In genomic region chr14:25413058-25413457, GRCh38 we compare ENCODE assay signal across 13 cellular contexts.
DNase-seq lines count a peak whose midpoint lies in the region; TF ChIP-seq lines count a peak whose summit lies in the region.
"Had no signal": no experiment of that assay in that cellular context is flagged by ENCODE, and none has a peak within 500 bp of the region (broad histone marks: within the 10 kb centered on the region; RNA-seq: fewer than 3 reads in every experiment).

No MANE protein-coding gene starts in this region.

- H3K9me3 ChIP-seq in HEK293 (ENCODE audit: control insufficient read depth, insufficient read depth, low read depth, low read length): no peaks in the 10 kb centered on the region
- H3K9me3 ChIP-seq in suprapubic skin: no peaks in the 10 kb centered on the region

- POLR2A ChIA-PET in HEK293 (lab: Yijun Ruan, JAX): no interaction called here

- in situ Hi-C loops in G401 (cut with HindIII; ENCODE audit: low sequenced_read_pairs): no loop called here

- H3K4me1 ChIP-seq in HEK293 (ENCODE audit: control insufficient read depth, insufficient read depth, low read length): no peaks in the 10 kb centered on the region
- H3K4me1 ChIP-seq in suprapubic skin: no peaks in the 10 kb centered on the region

- TF ChIP-seq CTCF in HEK293 (tag by site-specific recombination; IDR thresholded peaks at IDR 0.05): no peak
- no peak for TF ChIP-seq CTCF in suprapubic skin (IDR thresholded peaks at IDR 0.05)

- H3K27me3 ChIP-seq in suprapubic skin: no peaks in the 10 kb centered on the region

- no peak for TF ChIP-seq POLR2A in suprapubic skin (IDR thresholded peaks at IDR 0.05)

- no peak for TF ChIP-seq EP300 in suprapubic skin (IDR thresholded peaks at IDR 0.05)

- H3K27ac ChIP-seq in HEK293 (ENCODE audit: extremely low read depth, low read depth, low read length) (no peak overlapping the region), suprapubic skin (no peak overlapping the region)
- H3K27ac ChIP-seq: GM23248 had no signal

- DNase-seq in left kidney (ENCODE audit: low read depth, low spot score) (peak; percentile 32), pons (ENCODE audit: low spot score) (peak; percentile 15), G401 (ENCODE audit: low spot score) (no peak), suprapubic skin (ENCODE audit: low spot score in 2 of 2) (no peak)
- DNase-seq in stimulated activated CD4-positive, alpha-beta T cell treated with anti-CD3 and anti-CD28 coated beads, Interleukin-2, amount 100 ng/mL, for 48 hours: no peak
- DNase-seq: C1 segment of cervical spinal cord; Calu3; CD4-positive, alpha-beta memory T cell; COR-L47; H9; HFFc6 had no signal

- CTCF ChIA-PET in HEK293 (lab: Yijun Ruan, JAX): interaction anchor here (0.6 to 2.8 kb wide), 6 partner anchors 10 to 125 kb away, joined by 3 to 11 read pairs (median 4); no protein-coding TSS in a partner anchor

- H3K4me3 ChIP-seq in HEK293 (ENCODE audit: low read depth, low read length) (no peak overlapping the region), suprapubic skin (no peak overlapping the region)
- H3K4me3 ChIP-seq: GM23248 had no signal

- H3K36me3 ChIP-seq in HEK293 (ENCODE audit: control insufficient read depth in 2 of 2, insufficient read depth in 1 of 2, low read length in 2 of 2) (no peaks in the 10 kb centered on the region), suprapubic skin (no peaks in the 10 kb centered on the region)

TF ChIP-seq in HEK293, 187 proteins besides CTCF, POLR2A, EP300 and RAD21:
- TF ChIP-seq ZNF510 (tag by site-specific recombination; IDR thresholded peaks at IDR 0.05; ENCODE audit: insufficient replicate concordance) (no peak), REST (tag by site-specific recombination; IDR thresholded peaks at IDR 0.05) (peak; percentile 54)

Comparison
In these comparisons a context has a peak if more than half of its experiments do, and no peak if none do; other contexts are left out.
1. DNase-seq: peak in left kidney (single experiment) and pons (single experiment); none in G401 (single experiment), suprapubic skin (0 of 2) and stimulated activated CD4-positive, alpha-beta T cell treated with anti-CD3 and anti-CD28 coated beads, Interleukin-2, amount 100 ng/mL, for 48 hours (0 of 2).